Comparison of ENCODE assay signal across 8 cellular contexts in the genomic region with DNA sequence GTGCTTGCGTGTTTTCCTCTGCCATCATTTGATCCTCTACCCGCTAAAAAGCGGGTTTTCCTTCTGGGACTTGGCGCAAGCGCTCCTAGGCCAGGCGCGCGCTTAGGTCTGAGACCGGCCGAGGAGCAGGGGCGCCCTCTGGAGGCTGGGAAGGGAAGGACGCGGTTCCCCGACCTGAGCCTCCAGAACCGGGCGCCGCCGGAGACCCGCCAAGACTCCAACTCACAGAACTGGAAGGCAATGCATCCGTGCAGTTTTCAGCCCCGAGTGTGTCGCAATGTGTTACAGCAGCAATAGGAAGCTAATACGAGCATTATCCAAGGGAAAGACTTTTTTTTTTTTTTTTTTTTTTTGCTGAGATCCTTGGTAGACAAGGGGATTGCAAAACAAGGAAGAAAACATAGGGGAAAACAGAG.
DNase-seq lines count a peak whose midpoint lies in the region; ATAC-seq and TF ChIP-seq lines count a peak whose summit lies in the region.

No MANE protein-coding gene starts in this region.

- 10% methylated on average over 23 of the region's 23 CpGs for WGBS in hepatocyte (ENCODE audit: low lambda C conversion rate, missing lambda C conversion rate)

- no peak overlapping the region for H3K4me3 ChIP-seq in CD8-positive, alpha-beta T cell (ENCODE audit: low read depth, low read length)
- H3K4me3 ChIP-seq in OCI-LY3 (ENCODE audit: low read length) (no peak overlapping the region), hepatocyte (no peak overlapping the region)

- ATAC-seq in CD8-positive, alpha-beta T cell = no peak
- peak; percentile 53 for ATAC-seq in GM21786 (IDR thresholded peaks at IDR 0.05; ENCODE audit: unreplicated experiment)

- no peaks in the 10 kb centered on the region for H3K9me3 Mint-ChIP-seq in CD8-positive, alpha-beta T cell
- H3K9me3 Mint-ChIP-seq in activated naive CD8-positive, alpha-beta T cell treated with anti-CD3 and anti-CD28 coated beads for 36 hours = no peaks in the 10 kb centered on the region

- no peak overlapping the region for H3K9ac ChIP-seq in OCI-LY3 (ENCODE audit: low read length)

- H3K9me3 ChIP-seq in CD8-positive, alpha-beta T cell (ENCODE audit: low read length) = no peaks in the 10 kb centered on the region
- no peaks in the 10 kb centered on the region for H3K9me3 ChIP-seq in OCI-LY3 (ENCODE audit: insufficient read depth, low read length)
- no peaks in the 10 kb centered on the region for H3K9me3 ChIP-seq in hepatocyte (ENCODE audit: low read depth)

- peaks cover 2% of the 10 kb centered on the region for H3K4me1 Mint-ChIP-seq in CD8-positive, alpha-beta T cell (ENCODE audit: low read depth)
- peaks cover 2% of the 10 kb centered on the region for H3K4me1 Mint-ChIP-seq in activated naive CD8-positive, alpha-beta T cell treated with anti-CD3 and anti-CD28 coated beads for 36 hours

- no peak overlapping the region for H2AFZ ChIP-seq in OCI-LY3 (ENCODE audit: low read depth, low read length)
- no peak overlapping the region for H2AFZ ChIP-seq in hepatocyte

- H3K27ac Mint-ChIP-seq in CD8-positive, alpha-beta T cell = no peak overlapping the region
- no peak overlapping the region for H3K27ac Mint-ChIP-seq in activated naive CD8-positive, alpha-beta T cell treated with anti-CD3 and anti-CD28 coated beads for 36 hours

- intact Hi-C loops in CD8-positive, alpha-beta T cell (cut with DNase I, micrococcal nuclease) = loop anchor here in 1 of 2 experiments (1.0 to 10.0 kb wide), 2 partner anchors 971 to 1155 kb away; no protein-coding TSS in a partner anchor

- H3K4me3 Mint-ChIP-seq in CD8-positive, alpha-beta T cell = no peak overlapping the region
- H3K4me3 Mint-ChIP-seq in activated naive CD8-positive, alpha-beta T cell treated with anti-CD3 and anti-CD28 coated beads for 36 hours = no peak overlapping the region

- DNase-seq in CD8-positive, alpha-beta T cell = peak in 5 of 7 experiments; percentile 11 to 58 (median 30)
- DNase-seq in activated naive CD8-positive, alpha-beta T cell treated with anti-CD3 and anti-CD28 coated beads for 36 hours = peak; percentile 51
- peak; percentile 86 for DNase-seq in hepatocyte (ENCODE audit: low spot score)
- peak; percentile 57 to 68 for DNase-seq in stimulated activated CD4-positive, alpha-beta T cell treated with anti-CD3 and anti-CD28 coated beads, Interleukin-2, amount 100 ng/mL, for 48 hours
- DNase-seq in anterior cingulate cortex (lab: John Stamatoyannopoulos, UW) = no peak
- no peak for DNase-seq in NCI-H2196 treated with DMSO at 0.1 percent for 48 hours (lab: John Stamatoyannopoulos, UW; ENCODE audit: unreplicated experiment)

- H3K4me2 ChIP-seq in OCI-LY3 (ENCODE audit: low read length) (no peak overlapping the region), hepatocyte (peak overlapping the region; percentile 62)

- no peaks in the 10 kb centered on the region for H3K4me1 ChIP-seq in CD8-positive, alpha-beta T cell (ENCODE audit: insufficient read depth, low read length)
- no peaks in the 10 kb centered on the region for H3K4me1 ChIP-seq in OCI-LY3 (ENCODE audit: low read length)
- peaks cover 15% of the 10 kb centered on the region for H3K4me1 ChIP-seq in hepatocyte (ENCODE audit: insufficient read depth)

- peaks cover 27% of the 10 kb centered on the region for H3K27me3 Mint-ChIP-seq in CD8-positive, alpha-beta T cell (ENCODE audit: low read depth)
- peaks cover 43% of the 10 kb centered on the region for H3K27me3 Mint-ChIP-seq in activated naive CD8-positive, alpha-beta T cell treated with anti-CD3 and anti-CD28 coated beads for 36 hours

- POLR2A ChIA-PET in CD8-positive, alpha-beta T cell (lab: Charles Lee) = no interaction called here

- H4K20me1 ChIP-seq in OCI-LY3 (ENCODE audit: insufficient read depth, low read length) (no peaks in the 10 kb centered on the region), hepatocyte (ENCODE audit: insufficient read depth, poor library complexity, severe bottlenecking) (no peaks in the 10 kb centered on the region)

- H3K27ac ChIP-seq in CD8-positive, alpha-beta T cell (ENCODE audit: low read depth, low read length) = no peak overlapping the region
- H3K27ac ChIP-seq in OCI-LY3 (ENCODE audit: low read length) (no peak overlapping the region), hepatocyte (no peak overlapping the region)

- no peaks in the 10 kb centered on the region for H3K27me3 ChIP-seq in CD8-positive, alpha-beta T cell (ENCODE audit: insufficient read depth, low read length)
- peaks cover 14% of the 10 kb centered on the region for H3K27me3 ChIP-seq in OCI-LY3 (ENCODE audit: low read depth, low read length)
- peaks cover 3% of the 10 kb centered on the region for H3K27me3 ChIP-seq in hepatocyte

- CTCF ChIA-PET in CD8-positive, alpha-beta T cell (lab: Charles Lee) = interaction anchor here (0.7 kb wide), 2 partner anchors 30 to 780 kb away, joined by 4 read pairs; no protein-coding TSS in a partner anchor

- H3K9me2 ChIP-seq in hepatocyte (replicated peaks; ENCODE audit: insufficient read depth) = no peaks in the 10 kb centered on the region

- H3K79me2 ChIP-seq in OCI-LY3 (ENCODE audit: low read length) (no peaks in the 10 kb centered on the region), hepatocyte (no peaks in the 10 kb centered on the region)

- H3K36me3 Mint-ChIP-seq in CD8-positive, alpha-beta T cell = no peaks in the 10 kb centered on the region
- H3K36me3 Mint-ChIP-seq in activated naive CD8-positive, alpha-beta T cell treated with anti-CD3 and anti-CD28 coated beads for 36 hours = no peaks in the 10 kb centered on the region

- TF ChIP-seq CTCF in CD8-positive, alpha-beta T cell (IDR thresholded peaks at IDR 0.05) = peak; percentile 46
- peak; percentile 67 for TF ChIP-seq CTCF in OCI-LY3 (IDR thresholded peaks at IDR 0.05; ENCODE audit: low read depth, low read length)
- peak; percentile 84 for TF ChIP-seq CTCF in hepatocyte (IDR thresholded peaks at IDR 0.05; ENCODE audit: poor library complexity)

- H3K36me3 ChIP-seq in CD8-positive, alpha-beta T cell (ENCODE audit: insufficient read depth, low read length) = no peaks in the 10 kb centered on the region
- H3K36me3 ChIP-seq in OCI-LY3 (replicated peaks; ENCODE audit: low read depth, low read length) = no peaks in the 10 kb centered on the region
- no peaks in the 10 kb centered on the region for H3K36me3 ChIP-seq in hepatocyte (replicated peaks; ENCODE audit: insufficient read depth, low read depth)

Comparison
In these comparisons a context has a peak if more than half of its experiments do, and no peak if none do; other contexts are left out.
1. DNase-seq: peak in CD8-positive, alpha-beta T cell (5 of 7), activated naive CD8-positive, alpha-beta T cell treated with anti-CD3 and anti-CD28 coated beads for 36 hours (single experiment), hepatocyte (single experiment) and stimulated activated CD4-positive, alpha-beta T cell treated with anti-CD3 and anti-CD28 coated beads, Interleukin-2, amount 100 ng/mL, for 48 hours (2 of 2); none in anterior cingulate cortex (0 of 58) and NCI-H2196 treated with DMSO at 0.1 percent for 48 hours (single experiment).
2. Peak in every context shown above with its lines, with median percentiles within 50 percentile points of each other: CTCF ChIP-seq.